Comparison of ENCODE assay signal across 9 cellular contexts in the genomic region with DNA sequence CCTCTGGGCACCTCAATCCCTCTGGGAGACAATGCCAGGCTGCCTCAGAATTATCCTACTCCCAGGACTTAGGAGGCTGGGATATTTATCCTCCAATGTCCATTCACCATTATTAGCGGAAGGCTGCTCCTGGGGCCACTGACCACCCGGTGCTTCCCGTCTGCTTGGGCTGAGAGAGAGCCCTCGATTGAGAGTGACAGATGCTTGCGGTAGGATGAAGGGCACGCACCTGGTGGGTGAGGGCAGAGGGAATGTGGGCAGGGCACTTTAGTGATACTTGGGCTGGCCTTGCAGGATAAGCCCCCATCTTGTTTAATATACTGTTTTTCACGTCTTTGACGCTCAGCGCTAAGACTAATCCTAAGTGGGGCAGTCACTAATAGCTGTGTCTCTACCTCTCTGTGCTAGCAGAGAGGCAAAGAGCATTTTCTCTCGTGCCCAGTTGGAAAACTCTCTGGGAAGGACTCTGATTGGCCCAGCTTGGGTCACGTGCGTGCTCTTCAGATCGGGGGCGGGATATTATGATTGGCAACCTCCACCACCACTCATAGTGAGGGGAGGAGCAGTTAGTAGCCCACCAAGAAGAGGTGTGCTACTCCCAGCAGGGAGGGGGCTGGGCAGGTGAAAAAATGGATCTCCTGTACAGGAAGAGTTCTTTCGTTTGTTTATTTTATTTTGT. TPM values are rescaled to one million over a fixed set of nuclear protein-coding genes. Genes with fewer than 3 reads are reported as not detected.
DNase-seq lines count a peak whose midpoint lies in the region; ATAC-seq and TF ChIP-seq lines count a peak whose summit lies in the region.
"Had no signal": no experiment of that assay in that cellular context is flagged by ENCODE, and none has a peak within 500 bp of the region (broad histone marks: within the 10 kb centered on the region; RNA-seq: fewer than 3 reads in every experiment).

No MANE protein-coding gene starts in this region.

- H3K4me3 ChIP-seq in H7 (ENCODE audit: insufficient read depth, low read depth, low read length), result no peak overlapping the region
- no peak overlapping the region for H3K4me3 ChIP-seq in PC-3 (ENCODE audit: low read length)
- no peak overlapping the region for H3K4me3 ChIP-seq in fibroblast of the aortic adventitia (ENCODE audit: low read depth, low read length)
- no peak overlapping the region for H3K4me3 ChIP-seq in colonic mucosa
- H3K4me3 ChIP-seq in gastroesophageal sphincter, result no peak overlapping the region

- no peak for TF ChIP-seq EP300 in gastroesophageal sphincter (IDR thresholded peaks at IDR 0.05)

- H3K4me2 ChIP-seq in PC-3 (ENCODE audit: low read length), result no peak overlapping the region

- no peaks in the 10 kb centered on the region for H3K9me2 ChIP-seq in PC-3 (replicated peaks; ENCODE audit: low read length)

- H3K9ac ChIP-seq in PC-3 (ENCODE audit: low read length) (no peak overlapping the region), colonic mucosa (ENCODE audit: low read depth in 2 of 2, low read length in 2 of 2) (no peak overlapping the region)

- no peaks in the 10 kb centered on the region for H3K79me2 ChIP-seq in PC-3 (ENCODE audit: low read length)

- H3K4me1 ChIP-seq in PC-3 (ENCODE audit: insufficient read depth, low read length) (no peaks in the 10 kb centered on the region), colonic mucosa (peaks cover 6% of the 10 kb centered on the region), gastroesophageal sphincter (no peaks in the 10 kb centered on the region)

- H3K27ac ChIP-seq in PC-3 (ENCODE audit: low read length), result no peak overlapping the region
- no peak overlapping the region for H3K27ac ChIP-seq in colonic mucosa
- H3K27ac ChIP-seq in gastroesophageal sphincter, result no peak overlapping the region

- no peaks in the 10 kb centered on the region for H3K9me3 ChIP-seq in PC-3 (ENCODE audit: low read length)
- H3K9me3 ChIP-seq in colonic mucosa, result no peaks in the 10 kb centered on the region
- no peaks in the 10 kb centered on the region for H3K9me3 ChIP-seq in gastroesophageal sphincter

- DNase-seq in AG08395 (ENCODE audit: low spot score) (peak; percentile 30), H7 (peak; percentile 97), PC-3 (peak; percentile 16), fibroblast of the aortic adventitia (ENCODE audit: low read depth) (peak; percentile 15), colonic mucosa (no peak), SIG-M5 treated with dmso at 0.1 percent for 504 hours (lab: John Stamatoyannopoulos, UW; ENCODE audit: unreplicated experiment) (no peak)
- DNase-seq: stimulated activated CD4-positive, alpha-beta T cell treated with anti-CD3 and anti-CD28 coated beads, Interleukin-4, amount 100 ng/mL, for 1 hour had no signal

- H2AFZ ChIP-seq in PC-3 (ENCODE audit: low read length), result no peak overlapping the region

- TF ChIP-seq CTCF in PC-3 (conservative IDR thresholded peaks at IDR 0.05; ENCODE audit: low read depth, low read length) (no peak), fibroblast of the aortic adventitia (IDR thresholded peaks at IDR 0.05; ENCODE audit: insufficient read depth, low read length) (no peak), colonic mucosa (IDR thresholded peaks at IDR 0.05) (no peak), gastroesophageal sphincter (IDR thresholded peaks at IDR 0.05) (no peak)

- ATAC-seq in PC-3 (no peak; the same call in 1 of the 2 replicates), gastroesophageal sphincter (no peak), GM21786 (IDR thresholded peaks at IDR 0.05; ENCODE audit: unreplicated experiment) (no peak)

- intact Hi-C loops in PC-3 (cut with micrococcal nuclease), result no loop called here
- intact Hi-C loops in colonic mucosa (cut with DNase I), result no loop called here

- no peaks in the 10 kb centered on the region for H4K20me1 ChIP-seq in PC-3 (ENCODE audit: low read length)

- BruUV-seq in PC-3 (replicated peaks; lab: Mats Ljungman, UMichigan), result no TSS peak

- CTCF ChIA-PET in PC-3 (lab: Charles Lee), result no interaction called here

- no peaks in the 10 kb centered on the region for H3K27me3 ChIP-seq in H7 (ENCODE audit: control insufficient read depth, insufficient read depth, low read length)
- H3K27me3 ChIP-seq in PC-3 (ENCODE audit: low read length), result no peaks in the 10 kb centered on the region
- H3K27me3 ChIP-seq in colonic mucosa, result no peaks in the 10 kb centered on the region
- H3K27me3 ChIP-seq in gastroesophageal sphincter, result peaks cover 11% of the 10 kb centered on the region

- POLR2A ChIA-PET in PC-3 (lab: Charles Lee; ENCODE audit: unreplicated experiment), result no interaction called here

- no peaks in the 10 kb centered on the region for H3K36me3 ChIP-seq in H7 (replicated peaks; ENCODE audit: control insufficient read depth, insufficient read depth, low read length)
- no peaks in the 10 kb centered on the region for H3K36me3 ChIP-seq in PC-3 (ENCODE audit: low read depth, low read length)
- no peaks in the 10 kb centered on the region for H3K36me3 ChIP-seq in colonic mucosa
- no peaks in the 10 kb centered on the region for H3K36me3 ChIP-seq in gastroesophageal sphincter

- TF ChIP-seq POLR2A in gastroesophageal sphincter (IDR thresholded peaks at IDR 0.05), result no peak

- 59 to 74% methylated on average over 6 to 11 of the region's 15 CpGs for WGBS in gastroesophageal sphincter (ENCODE audit: low coverage in 1 of 2), 2 donors

- H3F3A ChIP-seq in PC-3 (ENCODE audit: low read length, unreplicated experiment), result no peaks in the 10 kb centered on the region

RNA-seq across cellular contexts. Expression of a gene that starts 10.6 kb away (rescaled TPM):
- 25.2 and 27.9 TPM in 2 replicates for total RNA-seq in H7 (2014; rRNA removed; shearing (Covaris generic))
- total RNA-seq in PC-3 (2014; rRNA removed) (3.5 and 5.0 TPM in 2 replicates), fibroblast of the aortic adventitia (ENCODE audit: low replicate concordance) (3.8 and 4.1 TPM in 2 replicates), colonic mucosa (10 to 100 TPM; 11.1 to 11.2 TPM), gastroesophageal sphincter (1 to 10 TPM; 2.2 to 6.4 (median 5.6) TPM)

RNA-seq across cellular contexts. Expression of a gene that starts 26.2 kb away (rescaled TPM):
- total RNA-seq in H7 (2014; rRNA removed; shearing (Covaris generic)), result 0.92 and 1.2 TPM in 2 replicates
- 21.8 and 31.3 TPM in 2 replicates for total RNA-seq in PC-3 (2014; rRNA removed)
- under 0.01 TPM in 1 of 2 replicates, not detected in the other for total RNA-seq in fibroblast of the aortic adventitia (ENCODE audit: low replicate concordance)
- 10 to 100 TPM; 52.4 to 80.6 TPM for total RNA-seq in colonic mucosa
- 1 to 10 TPM in 2 of 4 donors, under 1 TPM in 1, not detected in 1; 0.93 to 7.3 (median 1.0) TPM for total RNA-seq in gastroesophageal sphincter

RNA-seq across cellular contexts. Expression of a gene that starts 59.3 kb away (rescaled TPM):
- total RNA-seq in H7 (2014; rRNA removed; shearing (Covaris generic)), result 35.8 and 37.3 TPM in 2 replicates
- 28.2 and 34.7 TPM in 2 replicates for total RNA-seq in PC-3 (2014; rRNA removed)
- 19.3 and 28.0 TPM in 2 replicates for total RNA-seq in fibroblast of the aortic adventitia (ENCODE audit: low replicate concordance)
- total RNA-seq in colonic mucosa, result 10 to 100 TPM; 11.0 to 18.4 TPM
- total RNA-seq in gastroesophageal sphincter, result 10 to 100 TPM; 11.2 to 38.6 (median 14.3) TPM

Comparison
In these comparisons a context has a peak if more than half of its experiments do, and no peak if none do; other contexts are left out.
1. DNase-seq: peak in AG08395 (single experiment), H7 (single experiment), PC-3 (single experiment) and fibroblast of the aortic adventitia (single experiment); none in colonic mucosa (single experiment) and SIG-M5 treated with dmso at 0.1 percent for 504 hours (single experiment).